19 cellular contexts compared by ENCODE assay signal in the genomic region with DNA sequence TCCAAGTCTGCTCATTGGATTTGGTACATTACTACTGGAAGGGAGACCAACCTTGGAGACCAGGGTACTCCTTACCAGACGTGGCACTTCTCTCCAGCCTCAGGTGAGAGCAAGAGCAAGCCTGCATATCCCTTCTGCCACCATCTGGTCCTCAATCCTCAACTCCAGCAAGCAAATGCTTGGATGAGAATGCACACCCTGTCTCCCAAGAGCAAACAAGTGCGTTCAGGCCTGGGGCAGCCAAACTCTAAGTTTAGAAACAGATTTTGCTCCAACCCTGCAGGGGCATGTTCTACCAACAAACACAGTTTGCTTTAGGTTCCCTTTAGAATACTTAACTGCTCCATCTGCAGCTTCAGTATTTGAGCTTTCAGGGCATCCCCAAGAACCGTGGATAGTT. TPM values are rescaled to one million over a fixed set of nuclear protein-coding genes. Genes with fewer than 3 reads are reported as not detected.
DNase-seq lines count a peak whose midpoint lies in the region; TF ChIP-seq lines count a peak whose summit lies in the region.
"Had no signal": no experiment of that assay in that cellular context is flagged by ENCODE, and none has a peak within 500 bp of the region (broad histone marks: within the 10 kb centered on the region; RNA-seq: fewer than 3 reads in every experiment).

No MANE protein-coding gene starts in this region.

- TF ChIP-seq CTCF in dorsolateral prefrontal cortex (IDR thresholded peaks at IDR 0.05 in 54 of 56, conservative IDR thresholded peaks at IDR 0.05 in 2 of 56; ENCODE audit: low read depth in 1 of 56, partially characterized antibody in 56 of 56): no peak
- TF ChIP-seq CTCF in hepatocyte (IDR thresholded peaks at IDR 0.05; ENCODE audit: poor library complexity): no peak

- H3K4me3 ChIP-seq in dorsolateral prefrontal cortex (no peak overlapping the region), hepatocyte (no peak overlapping the region)
- H3K4me3 ChIP-seq: BLaER1, GM23338, K562 had no signal

- H3K9me2 ChIP-seq in hepatocyte (replicated peaks; ENCODE audit: insufficient read depth): no peaks in the 10 kb centered on the region

- H3K27ac ChIP-seq in dorsolateral prefrontal cortex: peak overlapping the region in 32 of 59 donors; percentile 14 to 76 (median 47)
- H3K27ac ChIP-seq in hepatocyte: no peak overlapping the region
- H3K27ac ChIP-seq: BLaER1 had no signal

- peaks cover 0 to 12% (median 0%) of the 10 kb centered on the region in 45 donors for H3K27me3 ChIP-seq in dorsolateral prefrontal cortex
- H3K27me3 ChIP-seq in hepatocyte: peaks cover 5% of the 10 kb centered on the region
- H3K27me3 ChIP-seq: BLaER1 had no signal

- H3K4me2 ChIP-seq in hepatocyte: no peak overlapping the region
- H3K4me2 ChIP-seq: BLaER1, GM23338 had no signal

- H3K79me2 ChIP-seq in hepatocyte: no peaks in the 10 kb centered on the region

- DNase-seq in DMS 273 (lab: John Stamatoyannopoulos, UW; ENCODE audit: unreplicated experiment): peak; percentile 54
- no peak for DNase-seq in DMS 273 treated with DMSO at 0.1 percent for 48 hours (lab: John Stamatoyannopoulos, UW)
- DNase-seq in NCI-H2171 treated with DMSO at 0.1 percent for 48 hours (lab: John Stamatoyannopoulos, UW): peak; percentile 83
- peak in 2 of 10 donors; percentile 17 to 71 for DNase-seq in dorsolateral prefrontal cortex
- no peak for DNase-seq in hepatocyte (ENCODE audit: low spot score)
- DNase-seq in activated gamma-delta T cell treated with Interleukin-2 at 50 U/mL for 16 hours: no peak
- DNase-seq in COLO668 (lab: John Stamatoyannopoulos, UW; ENCODE audit: unreplicated experiment): no peak
- no peak for DNase-seq in NCI-H345 (lab: John Stamatoyannopoulos, UW)
- DNase-seq: 8988T; AML-193; CD8-positive, alpha-beta memory T cell; DMS153; DMS79 treated with DMSO at 0.1 percent for 48 hours; EL; GDM1; H9 had no signal

- no peaks in the 10 kb centered on the region for H3K36me3 ChIP-seq in hepatocyte (replicated peaks; ENCODE audit: insufficient read depth, low read depth)
- H3K36me3 ChIP-seq: BLaER1 had no signal

- WGBS in hepatocyte (ENCODE audit: low lambda C conversion rate, missing lambda C conversion rate): 60% methylated on average over 3 of the region's 3 CpGs

- intact Hi-C loops in dorsolateral prefrontal cortex (cut with DNase I): loop anchor here in 1 of 2 donors (5.0 kb wide), 2 partner anchors 332 to 542 kb away; partner anchors contain the start of gene WSCD2

- no peaks in the 10 kb centered on the region for H3K9me3 ChIP-seq in hepatocyte (ENCODE audit: low read depth)
- H3K9me3 ChIP-seq: BLaER1 had no signal

- no peaks in the 10 kb centered on the region for H4K20me1 ChIP-seq in hepatocyte (ENCODE audit: insufficient read depth, poor library complexity, severe bottlenecking)

- H2AFZ ChIP-seq in hepatocyte: no peak overlapping the region
- H2AFZ ChIP-seq: GM23338 had no signal

- H3K4me1 ChIP-seq in hepatocyte (ENCODE audit: insufficient read depth): no peaks in the 10 kb centered on the region
- H3K4me1 ChIP-seq: BLaER1 had no signal

RNA-seq across cellular contexts. Expression of gene FICD, which starts 56.0 kb away (rescaled TPM):
- 10 to 100 TPM in 23 of 120 experiments, 1 to 10 TPM in 97; 5.6 to 13.7 (median 8.3) TPM for total RNA-seq in dorsolateral prefrontal cortex
- 6.3 and 6.4 TPM in 2 replicates for total RNA-seq in hepatocyte
- polyA plus RNA-seq in hepatocyte: 6.2 and 6.7 TPM in 2 replicates

Comparison
In these comparisons a context has a peak if more than half of its experiments do, and no peak if none do; other contexts are left out.
1. DNase-seq: peak in DMS 273 (single experiment) and NCI-H2171 treated with DMSO at 0.1 percent for 48 hours (single experiment); none in DMS 273 treated with DMSO at 0.1 percent for 48 hours (single experiment), hepatocyte (single experiment), activated gamma-delta T cell treated with Interleukin-2 at 50 U/mL for 16 hours (single experiment), COLO668 (single experiment) and NCI-H345 (single experiment).